10 cellular contexts compared by ENCODE assay signal in the genomic region with DNA sequence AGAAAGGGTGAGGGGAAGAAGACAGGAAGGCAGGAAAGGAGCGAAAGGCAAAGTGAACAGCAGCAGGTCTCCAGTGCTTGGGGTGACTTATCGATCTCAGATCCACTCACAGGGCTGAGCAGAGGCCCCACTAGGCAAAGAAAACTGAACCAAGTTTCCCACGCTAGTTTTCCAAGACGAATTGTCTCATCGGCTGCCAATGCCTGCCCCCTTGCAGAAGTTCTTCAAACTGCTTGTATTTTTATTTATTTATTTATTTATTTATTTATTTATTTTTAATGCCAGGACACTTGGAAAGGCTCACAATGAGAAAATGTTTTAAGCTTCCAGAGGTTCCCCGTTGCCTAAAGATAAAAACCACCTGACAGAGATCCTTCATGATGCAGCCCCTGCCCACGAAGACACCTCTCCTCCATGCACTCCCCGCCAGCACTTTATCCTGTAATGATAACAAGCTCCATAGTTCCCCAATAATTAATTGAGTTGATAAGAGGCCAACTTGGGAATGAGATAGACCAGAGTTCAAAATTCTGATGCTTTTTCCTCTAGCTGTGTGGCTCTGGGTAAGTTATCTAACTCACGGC. TPM values are rescaled to one million over a fixed set of nuclear protein-coding genes. Genes with fewer than 3 reads are reported as not detected.
DNase-seq lines count a peak whose midpoint lies in the region; ATAC-seq and TF ChIP-seq lines count a peak whose summit lies in the region.
"Had no signal": no experiment of that assay in that cellular context is flagged by ENCODE, and none has a peak within 500 bp of the region (broad histone marks: within the 10 kb centered on the region; RNA-seq: fewer than 3 reads in every experiment).

No MANE protein-coding gene starts in this region.

- WGBS in adrenal gland, 4 donors, result 42 to 56% (median 43%) methylated on average over 9 of the region's 9 CpGs
- WGBS in aorta, 2 donors, result 37 to 45% methylated on average over 9 of the region's 9 CpGs

- H3K4me3 ChIP-seq in ACC112 (ENCODE audit: low read depth, low read length), result 0 out of 2 replicates have a peak overlapping the region, but pooled peaks have one; percentile 34
- no peak overlapping the region for H3K4me3 ChIP-seq in GM12875 (ENCODE audit: low read depth, low read length)
- H3K4me3 ChIP-seq in adrenal gland, result no peak overlapping the region
- no peak overlapping the region for H3K4me3 ChIP-seq in kidney epithelial cell (ENCODE audit: low read depth, low read length)
- no peak overlapping the region for H3K4me3 ChIP-seq in aorta (ENCODE audit: low read length in 2 of 2)

- no peaks in the 10 kb centered on the region for H3K36me3 Mint-ChIP-seq in activated naive CD8-positive, alpha-beta T cell treated with anti-CD3 and anti-CD28 coated beads, Interleukin-2, amount 50 U/mL, for 24 hours (ENCODE audit: low read depth)

- intact Hi-C loops in adrenal gland (cut with DNase I), result no loop called here
- intact Hi-C loops in aorta (cut with DNase I), result loop anchor here in 1 of 2 donors (10.0 kb wide), 1 partner anchor 1174 kb away; no protein-coding TSS in a partner anchor

- no peak overlapping the region for H3K27ac Mint-ChIP-seq in activated naive CD8-positive, alpha-beta T cell treated with anti-CD3 and anti-CD28 coated beads, Interleukin-2, amount 50 U/mL, for 24 hours

- no peaks in the 10 kb centered on the region for H3K9me3 Mint-ChIP-seq in activated naive CD8-positive, alpha-beta T cell treated with anti-CD3 and anti-CD28 coated beads, Interleukin-2, amount 50 U/mL, for 24 hours

- no peak overlapping the region for H3K27ac ChIP-seq in ACC112 (ENCODE audit: low read depth, low read length)
- H3K27ac ChIP-seq in adrenal gland, result no peak overlapping the region
- H3K27ac ChIP-seq in aorta (ENCODE audit: low read depth in 1 of 2, low read length in 2 of 2), result no peak overlapping the region

- H3K4me1 ChIP-seq in ACC112 (ENCODE audit: control insufficient read depth, insufficient read depth, low read length, unreplicated experiment), result no peaks in the 10 kb centered on the region
- no peaks in the 10 kb centered on the region for H3K4me1 ChIP-seq in adrenal gland (replicated peaks in 1 of 2)
- H3K4me1 ChIP-seq in aorta (ENCODE audit: control insufficient read depth in 1 of 2, insufficient read depth in 2 of 2, low read length in 2 of 2), result no peaks in the 10 kb centered on the region

- H3K4me1 Mint-ChIP-seq in activated naive CD8-positive, alpha-beta T cell treated with anti-CD3 and anti-CD28 coated beads, Interleukin-2, amount 50 U/mL, for 24 hours, result peaks cover 2% of the 10 kb centered on the region

- H3K27me3 Mint-ChIP-seq in activated naive CD8-positive, alpha-beta T cell treated with anti-CD3 and anti-CD28 coated beads, Interleukin-2, amount 50 U/mL, for 24 hours, result no peaks in the 10 kb centered on the region

- peak overlapping the region; percentile 87 for H2AFZ ChIP-seq in ACC112 (ENCODE audit: low read length, unreplicated experiment)

- no peaks in the 10 kb centered on the region for H3K36me3 ChIP-seq in ACC112 (ENCODE audit: insufficient read depth, low read length)
- no peaks in the 10 kb centered on the region for H3K36me3 ChIP-seq in adrenal gland (replicated peaks in 1 of 2)
- H3K36me3 ChIP-seq in kidney epithelial cell (ENCODE audit: control insufficient read depth, insufficient read depth, low read length), result no peaks in the 10 kb centered on the region
- no peaks in the 10 kb centered on the region for H3K36me3 ChIP-seq in aorta (ENCODE audit: control insufficient read depth in 1 of 2, insufficient read depth in 2 of 2, low read length in 1 of 2)

- ATAC-seq in aorta (ENCODE audit: low FRiP score), result no peak
- no peak for ATAC-seq in HG03095 (IDR thresholded peaks at IDR 0.05; ENCODE audit: unreplicated experiment)
- ATAC-seq in activated naive CD8-positive, alpha-beta T cell treated with anti-CD3 and anti-CD28 coated beads, Interleukin-2, amount 50 U/mL, for 24 hours, result no peak
- no peak for ATAC-seq in GM19324 (IDR thresholded peaks at IDR 0.05; ENCODE audit: low FRiP score, unreplicated experiment)
- ATAC-seq: Right ventricle myocardium inferior had no signal

- TF ChIP-seq POLR2A in adrenal gland (IDR thresholded peaks at IDR 0.05), result no peak

- DNase-seq in adrenal gland (peak in 3 of 7 donors; percentile 20 to 45 (median 30)), kidney epithelial cell (ENCODE audit: low read depth) (no peak), aorta (no peak)
- no peak for DNase-seq in activated naive CD8-positive, alpha-beta T cell treated with anti-CD3 and anti-CD28 coated beads, Interleukin-2, amount 50 U/mL, for 24 hours

- H3K79me2 ChIP-seq in ACC112 (ENCODE audit: control insufficient read depth, insufficient read depth, low read length, unreplicated experiment), result no peaks in the 10 kb centered on the region

- TF ChIP-seq CTCF in GM12875 (IDR thresholded peaks at IDR 0.05; ENCODE audit: borderline replicate concordance, insufficient read depth, low read depth, low read length) (peak; percentile 13; the same call in 1 of the 2 replicates), adrenal gland (IDR thresholded peaks at IDR 0.05) (peak in 5 of 6 experiments; percentile 32 to 61 (median 39)), kidney epithelial cell (IDR thresholded peaks at IDR 0.05; ENCODE audit: insufficient read depth, low read length, poor library complexity, severe bottlenecking) (peak; percentile 53)

- H3K9me3 ChIP-seq in adrenal gland (replicated peaks in 1 of 3) (no peaks in the 10 kb centered on the region), aorta (ENCODE audit: control insufficient read depth, low read length) (no peaks in the 10 kb centered on the region)

- H3K27me3 ChIP-seq in ACC112 (ENCODE audit: insufficient read depth, low read length), result peaks cover 8% of the 10 kb centered on the region; the same call in 1 of the 2 replicates
- H3K27me3 ChIP-seq in adrenal gland, result no peaks in the 10 kb centered on the region
- no peaks in the 10 kb centered on the region for H3K27me3 ChIP-seq in kidney epithelial cell (ENCODE audit: control insufficient read depth, insufficient read depth, low read length)
- H3K27me3 ChIP-seq in aorta (ENCODE audit: control insufficient read depth in 1 of 2, insufficient read depth in 2 of 2, low read length in 1 of 2), result no peaks in the 10 kb centered on the region

- H3K4me3 Mint-ChIP-seq in activated naive CD8-positive, alpha-beta T cell treated with anti-CD3 and anti-CD28 coated beads, Interleukin-2, amount 50 U/mL, for 24 hours, result no peak overlapping the region

RNA-seq across cellular contexts. Expression of gene QDPR, which starts 43.2 kb away (rescaled TPM):
- total RNA-seq in adrenal gland (10 to 100 TPM; 23.3 to 79.4 (median 41.8) TPM), kidney epithelial cell (24.0 and 28.6 TPM in 2 replicates), aorta (10 to 100 TPM; 15.6 to 22.7 TPM)
- polyA plus RNA-seq in adrenal gland (10 to 100 TPM; 44.0 to 86.2 (median 47.7) TPM), aorta (10 to 100 TPM; 21.6 to 24.8 TPM)

RNA-seq across cellular contexts. Expression of gene CLRN2, which starts 46.2 kb away (rescaled TPM):
- total RNA-seq in adrenal gland (not detected), kidney epithelial cell (not detected in 2 replicates), aorta (not detected)
- polyA plus RNA-seq in adrenal gland (not detected), aorta (not detected)
- total RNA-seq: glomerular endothelial cell, Right ventricle myocardium inferior had no signal
